ENCODE assay signal across 10 cellular contexts in the genomic region with DNA sequence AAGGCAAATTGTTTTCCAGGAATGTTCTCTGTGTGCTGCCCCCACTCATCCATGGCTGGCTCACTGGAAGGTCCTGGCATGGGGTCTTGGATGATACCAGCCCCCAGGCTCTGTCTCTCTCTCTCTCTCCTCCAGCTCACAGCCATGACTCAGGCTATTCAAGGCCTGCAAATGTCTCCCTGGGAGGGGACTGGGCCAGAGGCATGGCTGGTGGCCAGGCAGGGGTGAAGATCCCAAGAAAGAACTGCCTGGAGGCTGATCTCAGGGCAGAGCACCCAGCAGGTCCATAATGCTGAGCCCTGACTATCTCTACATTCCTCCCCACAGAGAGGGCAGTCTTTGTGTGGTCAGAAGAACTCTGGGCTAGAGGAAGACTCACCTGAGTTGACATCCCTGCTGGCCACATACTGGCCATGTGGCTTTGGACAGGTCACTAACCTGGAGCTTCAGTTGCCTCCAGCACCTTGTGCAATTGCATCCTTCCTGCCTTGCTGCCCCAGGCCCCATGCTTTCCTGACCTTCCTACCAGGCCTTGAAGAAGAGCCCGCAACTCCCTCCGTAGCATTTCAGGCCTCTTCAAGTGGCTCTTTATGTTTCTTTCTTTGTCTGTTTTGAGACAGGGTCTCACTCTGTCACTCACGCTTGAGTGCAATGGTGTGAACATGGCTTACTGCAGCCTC.
DNase-seq lines count a peak whose midpoint lies in the region; ATAC-seq and TF ChIP-seq lines count a peak whose summit lies in the region.
"Had no signal": no experiment of that assay in that cellular context is flagged by ENCODE, and none has a peak within 500 bp of the region (broad histone marks: within the 10 kb centered on the region; RNA-seq: fewer than 3 reads in every experiment).

No MANE protein-coding gene starts in this region.

- peak overlapping the region; percentile 98 to 100 (median 98) for H3K27ac Mint-ChIP-seq in nephron
- H3K27ac Mint-ChIP-seq: activated naive CD4-positive, alpha-beta T cell treated with anti-CD3 and anti-CD28 coated beads, Interleukin-2, amount 10 ng/mL, durations not matched to agents 7 days and 5 days had no signal

- H3K4me3 Mint-ChIP-seq in nephron: no peak overlapping the region
- H3K4me3 Mint-ChIP-seq: activated naive CD4-positive, alpha-beta T cell treated with anti-CD3 and anti-CD28 coated beads, Interleukin-2, amount 10 ng/mL, durations not matched to agents 7 days and 5 days had no signal

- H3K36me3 ChIP-seq in Peyer's patch: no peaks in the 10 kb centered on the region

- no peak overlapping the region for H3K4me3 ChIP-seq in Peyer's patch

- H3K27ac ChIP-seq in Peyer's patch: peak overlapping the region; percentile 6 to 79 (median 46)

- H3K9me3 ChIP-seq in Peyer's patch: no peaks in the 10 kb centered on the region

- H3K9me3 Mint-ChIP-seq in nephron: no peaks in the 10 kb centered on the region
- H3K9me3 Mint-ChIP-seq: activated naive CD4-positive, alpha-beta T cell treated with anti-CD3 and anti-CD28 coated beads, Interleukin-2, amount 10 ng/mL, durations not matched to agents 7 days and 5 days had no signal

- peak; percentile 79 for DNase-seq in A172 (ENCODE audit: low spot score)
- peak in 2 of 3 donors; percentile 40 to 47 for DNase-seq in Peyer's patch
- DNase-seq in erythroblast (lab: John Stamatoyannopoulos, UW): peak; percentile 24 to 41
- DNase-seq in NCI-H526 (lab: John Stamatoyannopoulos, UW): no peak
- DNase-seq in activated effector memory CD4-positive, alpha-beta T cell treated with Interleukin-2 at 50 U/mL for 16 hours: no peak
- no peak for DNase-seq in activated CD4-positive, alpha-beta T cell treated with anti-CD3 and anti-CD28 coated beads, Interleukin-2, amount 50 U/mL, for 4 hours
- DNase-seq: activated naive CD4-positive, alpha-beta T cell treated with anti-CD3 and anti-CD28 coated beads, Interleukin-2, amount 10 ng/mL, durations not matched to agents 7 days and 5 days; NCI-H1105 had no signal

- ATAC-seq in GM18502 (IDR thresholded peaks at IDR 0.05; ENCODE audit: poor library complexity, unreplicated experiment): no peak

- H3K36me3 Mint-ChIP-seq in nephron (ENCODE audit: low read depth): no peaks in the 10 kb centered on the region
- H3K36me3 Mint-ChIP-seq: activated naive CD4-positive, alpha-beta T cell treated with anti-CD3 and anti-CD28 coated beads, Interleukin-2, amount 10 ng/mL, durations not matched to agents 7 days and 5 days had no signal

- H3K4me1 ChIP-seq in Peyer's patch: peaks cover 0 to 27% (median under 1%) of the 10 kb centered on the region in 4 donors

- TF ChIP-seq CTCF in Peyer's patch (IDR thresholded peaks at IDR 0.05) (no peak), nephron (IDR thresholded peaks at IDR 0.05; ENCODE audit: unreplicated experiment in 3 of 3) (no peak)

- H3K27me3 Mint-ChIP-seq in nephron (ENCODE audit: low read depth): no peaks in the 10 kb centered on the region

- no peak for TF ChIP-seq POLR2A in Peyer's patch (IDR thresholded peaks at IDR 0.05)
- TF ChIP-seq POLR2A in erythroblast (IDR thresholded peaks at IDR 0.05; ENCODE audit: low read length): no peak

- no peaks in the 10 kb centered on the region for H3K27me3 ChIP-seq in Peyer's patch

- peaks cover 75% of the 10 kb centered on the region for H3K4me1 Mint-ChIP-seq in nephron

Comparison
In these comparisons a context has a peak if more than half of its experiments do, and no peak if none do; other contexts are left out.
1. DNase-seq: peak in A172 (single experiment), Peyer's patch (2 of 3) and erythroblast (2 of 2); none in NCI-H526 (0 of 2), activated effector memory CD4-positive, alpha-beta T cell treated with Interleukin-2 at 50 U/mL for 16 hours (single experiment) and activated CD4-positive, alpha-beta T cell treated with anti-CD3 and anti-CD28 coated beads, Interleukin-2, amount 50 U/mL, for 4 hours (0 of 2).